ENCODE assay signal across 26 cellular contexts in the genomic region with DNA sequence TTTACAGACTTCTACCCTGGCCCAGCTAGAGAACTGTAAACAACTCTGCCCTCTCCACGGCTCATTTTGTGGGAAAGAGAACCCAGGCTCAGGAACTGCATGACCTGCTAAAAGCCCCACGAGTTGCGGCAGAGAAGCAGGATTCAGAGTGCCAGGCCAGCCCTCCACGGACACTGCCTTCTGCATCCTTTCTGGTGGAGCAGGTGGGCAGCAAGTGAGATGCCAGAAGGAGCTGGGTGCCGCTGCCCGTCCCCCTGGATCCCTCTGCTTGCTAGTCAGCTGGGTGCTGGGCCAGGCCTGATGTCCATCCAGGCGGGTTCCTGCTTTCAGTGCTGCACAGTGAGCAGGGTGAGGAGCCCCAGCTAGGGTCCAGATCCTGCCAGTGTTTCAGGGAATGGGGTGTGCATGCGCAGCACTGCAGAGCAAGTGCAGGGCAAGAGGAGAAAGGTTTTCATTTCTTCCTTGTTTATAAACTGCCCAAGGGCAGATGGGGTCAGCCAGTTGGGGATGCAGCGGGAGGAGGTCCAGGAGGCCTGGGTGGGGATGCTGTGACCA. TPM values are rescaled to one million over a fixed set of nuclear protein-coding genes. Genes with fewer than 3 reads are reported as not detected.
DNase-seq lines count a peak whose midpoint lies in the region; ATAC-seq, FAIRE-seq and TF ChIP-seq lines count a peak whose summit lies in the region.
"Had no signal": no experiment of that assay in that cellular context is flagged by ENCODE, and none has a peak within 500 bp of the region (broad histone marks: within the 10 kb centered on the region; RNA-seq: fewer than 3 reads in every experiment).

No MANE protein-coding gene starts in this region.

- 72% methylated on average over 8 of the region's 9 CpGs for WGBS in K562 (ENCODE audit: insufficient coverage, low coverage, missing lambda C conversion rate)

- TF ChIP-seq POLR2A in K562 (conservative IDR thresholded peaks at IDR 0.05), result no peak

- H3K9ac ChIP-seq in K562 (ENCODE audit: insufficient read depth in 1 of 2, low read depth in 2 of 2, low read length in 2 of 2), result no peak overlapping the region

- TF ChIP-seq CTCF in RWPE1 (conservative IDR thresholded peaks at IDR 0.05; ENCODE audit: low read depth) (no peak), K562 (IDR thresholded peaks at IDR 0.05 in 2 of 3, conservative IDR thresholded peaks at IDR 0.05 in 1 of 3; ENCODE audit: insufficient read depth in 2 of 3, low read depth in 1 of 3, low read length in 3 of 3) (no peak), osteoblast (IDR thresholded peaks at IDR 0.05; ENCODE audit: extremely low read depth, low read depth, low read length) (no peak), mucosa of descending colon (IDR thresholded peaks at IDR 0.05) (no peak)

- H2AFZ ChIP-seq in K562 (ENCODE audit: low read depth, low read length) (no peak overlapping the region), osteoblast (ENCODE audit: low read length) (no peak overlapping the region)

- H3K9me3 Mint-ChIP-seq in activated CD4-positive, alpha-beta T cell treated with anti-CD3 and anti-CD28 coated beads, Interleukin-2, amount 10 ng/mL, durations not matched to agents 24 days and 14 days, result no peaks in the 10 kb centered on the region
- H3K9me3 Mint-ChIP-seq: brain had no signal

- intact Hi-C loops in activated CD4-positive, alpha-beta T cell treated with anti-CD3 and anti-CD28 coated beads, Interleukin-2, amount 10 ng/mL, durations not matched to agents 24 days and 14 days (cut with micrococcal nuclease), result no loop called here
- intact Hi-C loops in K562 (cut with micrococcal nuclease), result no loop called here
- intact Hi-C loops in mucosa of descending colon (cut with DNase I, micrococcal nuclease), result no loop called here

- POLR2A ChIA-PET in RWPE1 (lab: Yijun Ruan, JAX; ENCODE audit: low non-redundant PET), result no interaction called here
- POLR2A ChIA-PET in K562 (lab: Yijun Ruan, JAX), result interaction anchor here (0.7 kb wide), 1 partner anchor 122 kb away, joined by 3 read pairs; no protein-coding TSS in a partner anchor

- H3K9me1 ChIP-seq in K562 (ENCODE audit: control insufficient read depth, insufficient read depth, low read length), result no peaks in the 10 kb centered on the region

- no peaks in the 10 kb centered on the region for H3K27me3 ChIP-seq in K562 (ENCODE audit: control insufficient read depth in 2 of 2, insufficient read depth in 2 of 2, low read length in 2 of 2)
- H3K27me3 ChIP-seq in osteoblast (ENCODE audit: insufficient read depth, low read length), result no peaks in the 10 kb centered on the region
- H3K27me3 ChIP-seq: MG63, suprapubic skin, vagina had no signal

- in situ Hi-C loops in K562 (cut with MboI), result no loop called here

- H3K36me3 ChIP-seq in K562 (ENCODE audit: control insufficient read depth, insufficient read depth, low read length) (peaks cover 25% of the 10 kb centered on the region; the same call in 2 of the 3 replicates), osteoblast (ENCODE audit: insufficient read depth, low read length) (peaks cover 28% of the 10 kb centered on the region), mucosa of descending colon (ENCODE audit: low read depth) (peaks cover 7% of the 10 kb centered on the region)

- H3K79me2 ChIP-seq in K562 (ENCODE audit: control insufficient read depth, insufficient read depth, low read length) (no peaks in the 10 kb centered on the region), osteoblast (ENCODE audit: insufficient read depth, low read length) (no peaks in the 10 kb centered on the region)

- no peaks in the 10 kb centered on the region for H3K9me3 ChIP-seq in K562 (replicated peaks; ENCODE audit: control insufficient read depth, insufficient read depth, low read depth, low read length)
- H3K9me3 ChIP-seq in osteoblast (ENCODE audit: low read depth, low read length), result no peaks in the 10 kb centered on the region
- H3K9me3 ChIP-seq in mucosa of descending colon, result no peaks in the 10 kb centered on the region
- H3K9me3 ChIP-seq: MG63, suprapubic skin, vagina had no signal

- H3K27ac Mint-ChIP-seq in activated CD4-positive, alpha-beta T cell treated with anti-CD3 and anti-CD28 coated beads, Interleukin-2, amount 10 ng/mL, durations not matched to agents 24 days and 14 days, result peak overlapping the region; percentile 23

- peaks cover 0 to 14% of the 10 kb centered on the region in 2 experiments; a peak in 2 of 5 replicates for H3K4me1 ChIP-seq in K562 (replicated peaks in 1 of 2; ENCODE audit: control insufficient read depth in 2 of 2, insufficient read depth in 2 of 2, low read length in 2 of 2)
- no peaks in the 10 kb centered on the region for H3K4me1 ChIP-seq in osteoblast (ENCODE audit: insufficient read depth, low read length)
- H3K4me1 ChIP-seq in mucosa of descending colon (ENCODE audit: low read depth), result peaks cover 9% of the 10 kb centered on the region
- H3K4me1 ChIP-seq: vagina had no signal

- BruUV-seq in K562 (replicated peaks; lab: Mats Ljungman, UMichigan), result no TSS peak

- H3K27me3 Mint-ChIP-seq in activated CD4-positive, alpha-beta T cell treated with anti-CD3 and anti-CD28 coated beads, Interleukin-2, amount 10 ng/mL, durations not matched to agents 24 days and 14 days, result no peaks in the 10 kb centered on the region
- H3K27me3 Mint-ChIP-seq: activated naive CD8-positive, alpha-beta T cell; brain had no signal

- peaks cover 20% of the 10 kb centered on the region for H3K4me1 Mint-ChIP-seq in activated CD4-positive, alpha-beta T cell treated with anti-CD3 and anti-CD28 coated beads, Interleukin-2, amount 10 ng/mL, durations not matched to agents 24 days and 14 days
- H3K4me1 Mint-ChIP-seq: brain had no signal

- ATAC-seq in K562, result no peak
- no peak for ATAC-seq in mucosa of descending colon
- no peak for ATAC-seq in GM18861 (IDR thresholded peaks at IDR 0.05; ENCODE audit: unreplicated experiment)
- ATAC-seq: SK-N-SH treated with all-trans-retinoic acid at 6 μM for 48 hours had no signal

- TF ChIP-seq RAD21 in K562 (CRISPR knock-in tag; conservative IDR thresholded peaks at IDR 0.05 in 1 of 2, IDR thresholded peaks at IDR 0.05 in 1 of 2), result no peak

- no peak overlapping the region for H3K4me3 ChIP-seq in K562
- H3K4me3 ChIP-seq in osteoblast (ENCODE audit: insufficient read depth, low read length), result no peak overlapping the region
- H3K4me3 ChIP-seq in mucosa of descending colon, result no peak overlapping the region
- H3K4me3 ChIP-seq: coronary artery, MG63, suprapubic skin, vagina had no signal

- CTCF ChIA-PET in RWPE1 (lab: Yijun Ruan, JAX) (interaction anchor here (0.8 kb wide), 1 partner anchor 157 kb away, joined by 6 read pairs; no protein-coding TSS in a partner anchor), K562 (lab: Yijun Ruan, JAX; ENCODE audit: low intra/inter-chr PET ratio) (no interaction called here)

- peaks cover 31% of the 10 kb centered on the region for H3K36me3 Mint-ChIP-seq in activated CD4-positive, alpha-beta T cell treated with anti-CD3 and anti-CD28 coated beads, Interleukin-2, amount 10 ng/mL, durations not matched to agents 24 days and 14 days (ENCODE audit: low read depth)

- no peak for TF ChIP-seq EP300 in K562 (IDR thresholded peaks at IDR 0.05; ENCODE audit: low read length)

- no peak overlapping the region for H3K4me3 Mint-ChIP-seq in activated CD4-positive, alpha-beta T cell treated with anti-CD3 and anti-CD28 coated beads, Interleukin-2, amount 10 ng/mL, durations not matched to agents 24 days and 14 days
- H3K4me3 Mint-ChIP-seq: activated naive CD8-positive, alpha-beta T cell had no signal

- no peak overlapping the region for H3K4me2 ChIP-seq in K562 (ENCODE audit: insufficient read depth, low read length)
- no peak overlapping the region for H3K4me2 ChIP-seq in osteoblast (ENCODE audit: insufficient read depth, low read length)

- no peak for FAIRE-seq in K562 (lab: Jason Lieb, UNC)
- FAIRE-seq: A204.1, endometrium had no signal

- H4K20me1 ChIP-seq in K562 (replicated peaks; ENCODE audit: control insufficient read depth, insufficient read depth, low read length) (no peaks in the 10 kb centered on the region), osteoblast (ENCODE audit: insufficient read depth, low read length) (peaks cover 4% of the 10 kb centered on the region)

- DNase-seq in activated CD4-positive, alpha-beta T cell treated with anti-CD3 and anti-CD28 coated beads, Interleukin-2, amount 10 ng/mL, durations not matched to agents 24 days and 14 days, result no peak
- DNase-seq in activated CD4-positive, alpha-beta T cell treated with anti-CD3 and anti-CD28 coated beads, Interleukin-2, amount 50 U/mL, for 4 hours, result no peak
- DNase-seq in RWPE1 (ENCODE audit: low spot score) (no peak), K562 (ENCODE audit: extremely low read depth in 1 of 4, low spot score in 3 of 4) (no peak), osteoblast (ENCODE audit: insufficient read length, low spot score, missing footprints) (peak; percentile 66), mucosa of descending colon (no peak), NCI-H2029 treated with DMSO at 0.1 percent for 48 hours (lab: John Stamatoyannopoulos, UW) (no peak)
- DNase-seq: activated CD4-positive, alpha-beta T cell treated with anti-CD3 and anti-CD28 coated beads for 4 hours; C1 segment of cervical spinal cord; DMS153; head of caudate nucleus; MG63; midbrain; NCI-H1417 treated with DMSO at 0.1 percent for 48 hours; NCI-H524 treated with DMSO at 0.1 percent for 48 hours; retina; stimulated activated CD4-positive, alpha-beta T cell treated with anti-CD3 and anti-CD28 coated beads, Interleukin-12 subunit alpha, Interleukin-12 subunit beta, amount 100 ng/mL, for 4 hours had no signal

- H3K27ac ChIP-seq in RWPE1, result peak overlapping the region; percentile 39
- no peak overlapping the region for H3K27ac ChIP-seq in K562 (ENCODE audit: extremely low read depth, low read depth, low read length)
- H3K27ac ChIP-seq in osteoblast (ENCODE audit: low read depth, low read length), result no peak overlapping the region
- H3K27ac ChIP-seq: coronary artery, suprapubic skin, vagina had no signal

RNA-seq across cellular contexts. Expression of gene RAB43, which starts 5.2 kb away (rescaled TPM):
- 42.5 and 44.3 TPM in 2 replicates for total RNA-seq in activated CD4-positive, alpha-beta T cell treated with anti-CD3 and anti-CD28 coated beads, Interleukin-2, amount 10 ng/mL, durations not matched to agents 24 days and 14 days
- total RNA-seq in K562 (2011; cell fraction: chromatin; rRNA removed; ENCODE audit: low replicate concordance), result 1.8 and 11.3 TPM in 2 replicates
- 6.7 and 7.5 TPM in 2 replicates for total RNA-seq in K562 (2011; cell fraction: nucleolus; rRNA removed)
- 4.0 and 6.0 TPM in 2 replicates for total RNA-seq in K562 (2011; cell fraction: nucleoplasm; rRNA removed)
- 3.2 and 4.1 TPM in 2 replicates for total RNA-seq in K562 (2014; rRNA removed)
- total RNA-seq in K562 (2014; rRNA removed; fragmentation: Illumina TruSeq; extraction: Trizol), result not detected in 2 replicates
- 0.57 and 1.1 TPM in 2 replicates for total RNA-seq in K562 (2015; rRNA removed; fragmentation: Illumina TruSeq; extraction: Trizol)
- 5.4 and 6.8 TPM in 2 replicates for total RNA-seq in K562 (2021)
- 1.7 and 2.5 TPM in 2 replicates for polyA plus RNA-seq in K562 (2011; rRNA removed)
- polyA plus RNA-seq in K562 (2011; cell fraction: cytosol; rRNA removed), result 2.9 and 5.1 TPM in 2 replicates
- polyA plus RNA-seq in K562 (2011; cell fraction: nucleus; rRNA removed), result 9.6 and 11.4 TPM in 2 replicates
- polyA plus RNA-seq in K562 (2012), result 2.9 and 15.6 TPM in 2 replicates
- 1.4 TPM in 1 of 2 replicates, not detected in the other for polyA plus RNA-seq in K562 (2014; fragmentation: Illumina TruSeq; extraction: Trizol)
- polyA plus RNA-seq in K562 (2014; fragmentation: Nextera tagmentation; extraction: Ambion mirVana), result under 1 TPM; 0.04 to 0.07 TPM
- polyA plus RNA-seq in K562 (2014; rRNA removed), result 2.9 and 3.8 TPM in 2 replicates
- 0.24 and 0.88 TPM in 2 replicates for polyA minus RNA-seq in K562 (2011; rRNA and poly(A)+ RNA removed)
- polyA minus RNA-seq in K562 (2011; cell fraction: cytosol; rRNA and poly(A)+ RNA removed), result 1.5 and 2.3 TPM in 2 replicates
- 2.8 and 3.2 TPM in 2 replicates for polyA minus RNA-seq in K562 (2011; cell fraction: nucleus; rRNA and poly(A)+ RNA removed)
- total RNA-seq in osteoblast, result 13.4 and 14.1 TPM in 2 replicates
- total RNA-seq in mucosa of descending colon, result 10 to 100 TPM; 17.4 to 32.0 (median 30.5) TPM

RNA-seq across cellular contexts. Expression of gene ISY1, which starts 34.1 kb away (rescaled TPM):
- total RNA-seq in activated CD4-positive, alpha-beta T cell treated with anti-CD3 and anti-CD28 coated beads, Interleukin-2, amount 10 ng/mL, durations not matched to agents 24 days and 14 days, result 73.8 and 83.7 TPM in 2 replicates
- 6.4 and 9.0 TPM in 2 replicates for total RNA-seq in K562 (2011; cell fraction: chromatin; rRNA removed; ENCODE audit: low replicate concordance)
- 3.6 and 4.8 TPM in 2 replicates for total RNA-seq in K562 (2011; cell fraction: nucleolus; rRNA removed)
- total RNA-seq in K562 (2011; cell fraction: nucleoplasm; rRNA removed), result 5.1 and 7.9 TPM in 2 replicates
- 30.1 and 31.6 TPM in 2 replicates for total RNA-seq in K562 (2014; rRNA removed)
- total RNA-seq in K562 (2014; rRNA removed; fragmentation: Illumina TruSeq; extraction: Trizol), result 37.7 and 45.3 TPM in 2 replicates
- total RNA-seq in K562 (2015; rRNA removed; fragmentation: Illumina TruSeq; extraction: Trizol), result 32.8 and 39.0 TPM in 2 replicates
- 26.1 and 29.6 TPM in 2 replicates for total RNA-seq in K562 (2021)
- 27.8 and 32.9 TPM in 2 replicates for polyA plus RNA-seq in K562 (2011; rRNA removed)
- polyA plus RNA-seq in K562 (2011; cell fraction: cytosol; rRNA removed), result 42.7 and 44.7 TPM in 2 replicates
- 5.8 and 6.4 TPM in 2 replicates for polyA plus RNA-seq in K562 (2011; cell fraction: nucleus; rRNA removed)
- 27.8 and 32.1 TPM in 2 replicates for polyA plus RNA-seq in K562 (2012)
- 22.4 and 27.0 TPM in 2 replicates for polyA plus RNA-seq in K562 (2014; fragmentation: Illumina TruSeq; extraction: Trizol)
- polyA plus RNA-seq in K562 (2014; fragmentation: Nextera tagmentation; extraction: Ambion mirVana), result 10 to 100 TPM; 41.9 to 50.0 TPM
- polyA plus RNA-seq in K562 (2014; rRNA removed), result 23.4 and 23.5 TPM in 2 replicates
- 18.0 and 19.9 TPM in 2 replicates for polyA minus RNA-seq in K562 (2011; rRNA and poly(A)+ RNA removed)
- 12.8 and 16.4 TPM in 2 replicates for polyA minus RNA-seq in K562 (2011; cell fraction: cytosol; rRNA and poly(A)+ RNA removed)
- 5.4 and 6.1 TPM in 2 replicates for polyA minus RNA-seq in K562 (2011; cell fraction: nucleus; rRNA and poly(A)+ RNA removed)
- total RNA-seq in osteoblast, result 29.0 and 31.8 TPM in 2 replicates
- 10 to 100 TPM; 24.2 to 37.5 (median 28.9) TPM for total RNA-seq in mucosa of descending colon

RNA-seq across cellular contexts. Expression of gene CNBP, which starts 56.9 kb away (rescaled TPM):
- 422 and 430 TPM in 2 replicates for total RNA-seq in activated CD4-positive, alpha-beta T cell treated with anti-CD3 and anti-CD28 coated beads, Interleukin-2, amount 10 ng/mL, durations not matched to agents 24 days and 14 days
- 92.9 and 163 TPM in 2 replicates for total RNA-seq in K562 (2011; cell fraction: chromatin; rRNA removed; ENCODE audit: low replicate concordance)
- total RNA-seq in K562 (2011; cell fraction: nucleolus; rRNA removed), result 61.9 and 72.2 TPM in 2 replicates
- total RNA-seq in K562 (2011; cell fraction: nucleoplasm; rRNA removed), result 89.3 and 110 TPM in 2 replicates
- total RNA-seq in K562 (2014; rRNA removed) (283 and 284 TPM in 2 replicates), K562 (2014; rRNA removed; fragmentation: Illumina TruSeq; extraction: Trizol) (338 and 375 TPM in 2 replicates), K562 (2015; rRNA removed; fragmentation: Illumina TruSeq; extraction: Trizol) (321 and 348 TPM in 2 replicates), K562 (2021) (331 and 354 TPM in 2 replicates), osteoblast (215 and 233 TPM in 2 replicates), mucosa of descending colon (100 to 1,000 TPM; 223 to 353 (median 234) TPM)
- polyA plus RNA-seq in K562 (2011; rRNA removed) (387 and 478 TPM in 2 replicates), K562 (2014; fragmentation: Illumina TruSeq; extraction: Trizol) (390 and 412 TPM in 2 replicates), K562 (2014; fragmentation: Nextera tagmentation; extraction: Ambion mirVana) (100 to 1,000 TPM; 708 to 717 TPM), K562 (2014; rRNA removed) (404 and 421 TPM in 2 replicates)
- polyA plus RNA-seq in K562 (2011; cell fraction: cytosol; rRNA removed), result 251 and 375 TPM in 2 replicates
- 114 and 190 TPM in 2 replicates for polyA plus RNA-seq in K562 (2011; cell fraction: nucleus; rRNA removed)
- polyA plus RNA-seq in K562 (2012), result 291 and 314 TPM in 2 replicates
- polyA minus RNA-seq in K562 (2011; rRNA and poly(A)+ RNA removed), result 394 and 432 TPM in 2 replicates
- 139 and 145 TPM in 2 replicates for polyA minus RNA-seq in K562 (2011; cell fraction: cytosol; rRNA and poly(A)+ RNA removed)
- polyA minus RNA-seq in K562 (2011; cell fraction: nucleus; rRNA and poly(A)+ RNA removed), result 33.1 and 62.2 TPM in 2 replicates
